17 cellular contexts compared by ENCODE assay signal in genomic region chr17:43634681-43635125, GRCh38. TPM values are rescaled to one million over a fixed set of nuclear protein-coding genes. Genes with fewer than 3 reads are reported as not detected.
DNase-seq lines count a peak whose midpoint lies in the region; ATAC-seq, FAIRE-seq and TF ChIP-seq lines count a peak whose summit lies in the region.
"Had no signal": no experiment of that assay in that cellular context is flagged by ENCODE, and none has a peak within 500 bp of the region (broad histone marks: within the 10 kb centered on the region; RNA-seq: fewer than 3 reads in every experiment).

No MANE protein-coding gene starts in this region.

- in situ Hi-C loops in K562 (cut with MboI), result no loop called here

- H3K4ac ChIP-seq in mesenchymal stem cell (ENCODE audit: low read depth in 1 of 2, low read length in 2 of 2), result no peak overlapping the region

- H2BK5ac ChIP-seq in mesenchymal stem cell (ENCODE audit: low read depth, low read length, poor library complexity, severe bottlenecking), result no peak overlapping the region

- no peak overlapping the region for H3K14ac ChIP-seq in mesenchymal stem cell (ENCODE audit: low read length in 2 of 2)

- WGBS in K562 (ENCODE audit: insufficient coverage, low coverage, missing lambda C conversion rate), result 3% methylated on average over 13 of the region's 13 CpGs
- 67% methylated on average over 13 of the region's 13 CpGs for WGBS in mesenchymal stem cell

- no peaks in the 10 kb centered on the region for H3K9me1 ChIP-seq in K562 (ENCODE audit: control insufficient read depth, insufficient read depth, low read length)

- no peak for TF ChIP-seq RAD21 in K562 (CRISPR knock-in tag; conservative IDR thresholded peaks at IDR 0.05 in 1 of 2, IDR thresholded peaks at IDR 0.05 in 1 of 2)

- CTCF ChIA-PET in K562 (lab: Yijun Ruan, JAX; ENCODE audit: low intra/inter-chr PET ratio), result no interaction called here
- CTCF ChIA-PET in T-cell (lab: Charles Lee), result no interaction called here

- no peak for TF ChIP-seq EP300 in K562 (IDR thresholded peaks at IDR 0.05; ENCODE audit: low read length)

- H3K79me1 ChIP-seq in mesenchymal stem cell (replicated peaks; ENCODE audit: low read length, poor library complexity, severe bottlenecking), result no peaks in the 10 kb centered on the region

- H2AFZ ChIP-seq in K562 (ENCODE audit: low read depth, low read length), result no peak overlapping the region
- H2AFZ ChIP-seq in mesenchymal stem cell (ENCODE audit: low read depth, low read length), result no peak overlapping the region
- H2AFZ ChIP-seq: GM23248 had no signal

- H3K79me2 ChIP-seq in K562 (ENCODE audit: control insufficient read depth, insufficient read depth, low read length), result no peaks in the 10 kb centered on the region

- no peak overlapping the region for H2BK120ac ChIP-seq in mesenchymal stem cell (ENCODE audit: low read depth, low read length)

- no peaks in the 10 kb centered on the region for H3K4me1 ChIP-seq in K562 (replicated peaks in 1 of 2; ENCODE audit: control insufficient read depth in 2 of 2, insufficient read depth in 2 of 2, low read length in 2 of 2)
- H3K4me1 ChIP-seq in mesenchymal stem cell (ENCODE audit: control insufficient read depth, insufficient read depth, low read depth, low read length), result no peaks in the 10 kb centered on the region
- peaks cover 6 to 23% (median 10%) of the 10 kb centered on the region in 5 donors for H3K4me1 ChIP-seq in subcutaneous abdominal adipose tissue (ENCODE audit: control insufficient read depth in 5 of 5, insufficient read depth in 5 of 5, low read length in 5 of 5)

- no peaks in the 10 kb centered on the region for H3K36me3 Mint-ChIP-seq in T-cell
- H3K36me3 Mint-ChIP-seq: activated naive CD4-positive, alpha-beta T cell treated with anti-CD3 and anti-CD28 coated beads, Interleukin-2, amount 50 U/mL, for 72 hours; IgD-negative memory B cell had no signal

- intact Hi-C loops in K562 (cut with micrococcal nuclease), result no loop called here

- H3K9me3 Mint-ChIP-seq in T-cell, result no peaks in the 10 kb centered on the region
- H3K9me3 Mint-ChIP-seq: activated B cell treated with CpG ODN at 0.5 μM for 24 hours; activated naive CD4-positive, alpha-beta T cell treated with anti-CD3 and anti-CD28 coated beads, Interleukin-2, amount 50 U/mL, for 72 hours; IgD-negative memory B cell had no signal

- H2BK12ac ChIP-seq in mesenchymal stem cell (ENCODE audit: low read length in 2 of 2), result no peak overlapping the region

- H4K91ac ChIP-seq in mesenchymal stem cell (ENCODE audit: low read length), result no peak overlapping the region

- H3K18ac ChIP-seq in mesenchymal stem cell (ENCODE audit: low read depth in 1 of 2, low read length in 2 of 2), result no peak overlapping the region

- H3K9ac ChIP-seq in K562 (ENCODE audit: insufficient read depth in 1 of 2, low read depth in 2 of 2, low read length in 2 of 2), result no peak overlapping the region
- H3K9ac ChIP-seq in mesenchymal stem cell (ENCODE audit: low read length), result peak overlapping the region; percentile 56
- H3K9ac ChIP-seq in subcutaneous abdominal adipose tissue (ENCODE audit: low read length in 5 of 5), result peak overlapping the region in 1 of 5 donors; percentile 4
- H3K9ac ChIP-seq: BLaER1, GM23248 had no signal

- H2AK5ac ChIP-seq in mesenchymal stem cell (ENCODE audit: low read length, severe bottlenecking), result no peak overlapping the region

- H3K4me3 Mint-ChIP-seq in T-cell, result no peak overlapping the region
- H3K4me3 Mint-ChIP-seq: activated B cell treated with CpG ODN at 0.5 μM for 24 hours, IgD-negative memory B cell had no signal

- no peaks in the 10 kb centered on the region for H3K36me3 ChIP-seq in K562 (ENCODE audit: control insufficient read depth, insufficient read depth, low read length)
- H3K36me3 ChIP-seq in mesenchymal stem cell (ENCODE audit: control insufficient read depth in 1 of 2, insufficient read depth in 2 of 2, low read depth in 1 of 2, low read length in 2 of 2), result no peaks in the 10 kb centered on the region
- no peaks in the 10 kb centered on the region for H3K36me3 ChIP-seq in subcutaneous abdominal adipose tissue (ENCODE audit: control insufficient read depth in 5 of 5, insufficient read depth in 5 of 5, low read length in 5 of 5)
- H3K36me3 ChIP-seq: BLaER1 had no signal

- no peak for DNase-seq in K562 (ENCODE audit: extremely low read depth in 1 of 4, low spot score in 3 of 4)
- DNase-seq in fibroblast of the aortic adventitia (ENCODE audit: low read depth), result peak; percentile 70
- DNase-seq in mesenchymal stem cell, result peak; percentile 18
- no peak for DNase-seq in T-cell
- DNase-seq in activated CD8-positive, alpha-beta memory T cell treated with anti-CD3 and anti-CD28 coated beads for 24 hours, result no peak
- DNase-seq: activated B cell treated with CpG ODN at 0.5 μM for 24 hours; activated CD8-positive, alpha-beta memory T cell treated with anti-CD3 and anti-CD28 coated beads, Interleukin-2, amount 50 U/mL, for 48 hours; GM23248; NCI-H1105 treated with DMSO at 0.1 percent for 48 hours; stimulated activated CD8-positive, alpha-beta memory T cell treated with anti-CD3 and anti-CD28 coated beads, Interleukin-4, amount 100 ng/mL, for 48 hours had no signal

- no peak overlapping the region for H3K27ac Mint-ChIP-seq in T-cell
- H3K27ac Mint-ChIP-seq: activated B cell treated with CpG ODN at 0.5 μM for 24 hours; activated naive CD4-positive, alpha-beta T cell treated with anti-CD3 and anti-CD28 coated beads, Interleukin-2, amount 50 U/mL, for 72 hours; IgD-negative memory B cell had no signal

- H3K27me3 ChIP-seq in K562 (ENCODE audit: control insufficient read depth in 2 of 2, insufficient read depth in 2 of 2, low read length in 2 of 2) (peaks cover 44 to 89% of the 10 kb centered on the region in 2 experiments), mesenchymal stem cell (ENCODE audit: control insufficient read depth in 1 of 2, insufficient read depth in 1 of 2, low read length in 2 of 2) (peaks cover 36 to 87% of the 10 kb centered on the region in 2 experiments), subcutaneous abdominal adipose tissue (ENCODE audit: control insufficient read depth in 5 of 5, insufficient read depth in 4 of 5, low read length in 5 of 5) (peaks cover 0 to 2% (median 0%) of the 10 kb centered on the region in 5 donors)
- H3K27me3 ChIP-seq: BLaER1 had no signal

- no peak for ATAC-seq in K562
- no peak for ATAC-seq in T-cell (replicated peaks in 1 of 4)
- no peak for ATAC-seq in HG03442 (IDR thresholded peaks at IDR 0.05; ENCODE audit: unreplicated experiment)
- ATAC-seq: activated naive CD4-positive, alpha-beta T cell treated with anti-CD3 and anti-CD28 coated beads, Interleukin-2, amount 50 U/mL, for 72 hours had no signal

- H4K20me1 ChIP-seq in K562 (replicated peaks; ENCODE audit: control insufficient read depth, insufficient read depth, low read length), result no peaks in the 10 kb centered on the region; the same call in 1 of the 2 replicates
- H4K20me1 ChIP-seq: BLaER1 had no signal

- no peaks in the 10 kb centered on the region; the same call in 1 of the 2 replicates for H3K9me3 ChIP-seq in K562 (replicated peaks; ENCODE audit: control insufficient read depth, insufficient read depth, low read depth, low read length)
- H3K9me3 ChIP-seq in mesenchymal stem cell (ENCODE audit: control insufficient read depth, low read length), result no peaks in the 10 kb centered on the region
- H3K9me3 ChIP-seq in subcutaneous abdominal adipose tissue (ENCODE audit: control insufficient read depth in 5 of 5, low read length in 5 of 5), result no peaks in the 10 kb centered on the region
- H3K9me3 ChIP-seq: BLaER1 had no signal

- H3K4me1 Mint-ChIP-seq in T-cell, result peaks cover 0 to 1% (median 0%) of the 10 kb centered on the region in 3 donors
- H3K4me1 Mint-ChIP-seq: activated B cell treated with CpG ODN at 0.5 μM for 24 hours, IgD-negative memory B cell had no signal

- no peak for TF ChIP-seq POLR2A in K562 (conservative IDR thresholded peaks at IDR 0.05)

- H3K4me3 ChIP-seq in K562, result no peak overlapping the region
- no peak overlapping the region for H3K4me3 ChIP-seq in fibroblast of the aortic adventitia (ENCODE audit: low read depth, low read length)
- no peak overlapping the region for H3K4me3 ChIP-seq in mesenchymal stem cell (ENCODE audit: insufficient read depth in 1 of 2, low read depth in 1 of 2, low read length in 2 of 2)
- no peak overlapping the region for H3K4me3 ChIP-seq in subcutaneous abdominal adipose tissue (ENCODE audit: low read depth in 1 of 5, low read length in 5 of 5)
- H3K4me3 ChIP-seq: BLaER1, GM23248 had no signal

- H3K27ac ChIP-seq in K562 (ENCODE audit: extremely low read depth, low read depth, low read length) (no peak overlapping the region), mesenchymal stem cell (ENCODE audit: low read length, poor library complexity, severe bottlenecking) (no peak overlapping the region), subcutaneous abdominal adipose tissue (ENCODE audit: low read depth, low read length) (peak overlapping the region; percentile 51)
- H3K27ac ChIP-seq: BLaER1, GM23248 had no signal

- no peak overlapping the region for H3K23ac ChIP-seq in mesenchymal stem cell (ENCODE audit: low read length in 2 of 2)

- TF ChIP-seq CTCF in K562 (IDR thresholded peaks at IDR 0.05 in 2 of 3, conservative IDR thresholded peaks at IDR 0.05 in 1 of 3; ENCODE audit: insufficient read depth in 2 of 3, low read depth in 1 of 3, low read length in 3 of 3) (no peak), fibroblast of the aortic adventitia (IDR thresholded peaks at IDR 0.05; ENCODE audit: insufficient read depth, low read length) (no peak)

- no peak overlapping the region for H2BK15ac ChIP-seq in mesenchymal stem cell (ENCODE audit: low read depth, poor library complexity, severe bottlenecking)

- H3K4me2 ChIP-seq in K562 (ENCODE audit: insufficient read depth, low read length) (no peak overlapping the region), mesenchymal stem cell (ENCODE audit: low read length, poor library complexity, severe bottlenecking) (no peak overlapping the region)
- H3K4me2 ChIP-seq: BLaER1 had no signal

- no TSS peak for BruUV-seq in K562 (replicated peaks; lab: Mats Ljungman, UMichigan)

- POLR2A ChIA-PET in K562 (lab: Yijun Ruan, JAX) (interaction anchor here (1.1 kb wide), 1 partner anchor 20 kb away, joined by 5 read pairs; no protein-coding TSS in a partner anchor), T-cell (lab: Charles Lee) (no interaction called here)

- no peak for FAIRE-seq in K562 (lab: Jason Lieb, UNC)

- H3K27me3 Mint-ChIP-seq in T-cell, result peaks cover 1 to 6% of the 10 kb centered on the region in 2 donors

- no peak overlapping the region for H4K8ac ChIP-seq in mesenchymal stem cell (ENCODE audit: low read length)

RNA-seq across cellular contexts. Expression of gene MEOX1, which starts 27.0 kb away (rescaled TPM):
- total RNA-seq in K562 (2011; cell fraction: chromatin; rRNA removed; ENCODE audit: low replicate concordance), result not detected in 2 replicates
- total RNA-seq in K562 (2011; cell fraction: nucleolus; rRNA removed), result not detected in 2 replicates
- total RNA-seq in K562 (2011; cell fraction: nucleoplasm; rRNA removed), result not detected in 2 replicates
- total RNA-seq in K562 (2014; rRNA removed), result not detected in 2 replicates
- not detected in 2 replicates for total RNA-seq in K562 (2014; rRNA removed; fragmentation: Illumina TruSeq; extraction: Trizol)
- not detected in 2 replicates for total RNA-seq in K562 (2015; rRNA removed; fragmentation: Illumina TruSeq; extraction: Trizol)
- not detected in 2 replicates for total RNA-seq in K562 (2021)
- polyA plus RNA-seq in K562 (2011; rRNA removed), result not detected in 2 replicates
- not detected in 2 replicates for polyA plus RNA-seq in K562 (2011; cell fraction: cytosol; rRNA removed)
- not detected in 2 replicates for polyA plus RNA-seq in K562 (2011; cell fraction: nucleus; rRNA removed)
- polyA plus RNA-seq in K562 (2012), result not detected in 2 replicates
- polyA plus RNA-seq in K562 (2014; fragmentation: Illumina TruSeq; extraction: Trizol), result not detected in 2 replicates
- polyA plus RNA-seq in K562 (2014; fragmentation: Nextera tagmentation; extraction: Ambion mirVana), result not detected
- not detected in 2 replicates for polyA plus RNA-seq in K562 (2014; rRNA removed)
- not detected in 2 replicates for polyA minus RNA-seq in K562 (2011; rRNA and poly(A)+ RNA removed)
- not detected in 2 replicates for polyA minus RNA-seq in K562 (2011; cell fraction: cytosol; rRNA and poly(A)+ RNA removed)
- polyA minus RNA-seq in K562 (2011; cell fraction: nucleus; rRNA and poly(A)+ RNA removed), result not detected in 2 replicates
- not detected in 2 replicates for total RNA-seq in fibroblast of the aortic adventitia (ENCODE audit: low replicate concordance)
- polyA plus RNA-seq in mesenchymal stem cell (2013, experiment 1 of 2), result not detected
- polyA plus RNA-seq in mesenchymal stem cell (2013, experiment 2 of 2), result not detected
- 1 to 10 TPM; 2.9 to 5.5 (median 3.6) TPM for total RNA-seq in T-cell
- total RNA-seq: activated B cell treated with CpG ODN at 0.5 μM for 24 hours, epithelial cell of proximal tubule, GM23248, OCI-LY7 had no signal
- polyA plus RNA-seq: GM23248, IgD-negative memory B cell had no signal

Comparison
In these comparisons a context has a peak if more than half of its experiments do, and no peak if none do; other contexts are left out.
1. DNase-seq: peak in fibroblast of the aortic adventitia (single experiment) and mesenchymal stem cell (single experiment); none in K562 (0 of 4), T-cell (0 of 34) and activated CD8-positive, alpha-beta memory T cell treated with anti-CD3 and anti-CD28 coated beads for 24 hours (single experiment).